14 cellular contexts compared by ENCODE assay signal in the genomic region with DNA sequence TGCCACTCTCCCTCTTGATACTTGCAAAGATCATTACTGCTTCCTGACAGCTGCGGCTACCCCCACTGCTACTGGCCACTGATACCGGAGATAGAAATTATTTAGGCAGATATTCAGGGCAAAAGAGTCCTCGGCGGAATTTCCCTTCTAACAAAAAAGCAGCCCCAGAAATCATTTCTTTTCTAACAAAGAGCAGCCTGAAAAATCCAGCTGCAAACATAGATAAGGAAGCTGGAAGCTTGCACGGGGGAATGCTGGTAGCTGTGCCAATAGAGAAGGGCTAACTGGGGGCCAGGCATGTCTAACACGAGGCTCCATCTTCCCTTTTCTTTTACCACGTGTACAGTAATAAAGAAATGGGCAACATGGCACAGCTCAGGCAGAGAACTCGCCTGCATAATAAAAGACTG. TPM values are rescaled to one million over a fixed set of nuclear protein-coding genes. Genes with fewer than 3 reads are reported as not detected.
DNase-seq lines count a peak whose midpoint lies in the region; ATAC-seq and TF ChIP-seq lines count a peak whose summit lies in the region.
"Had no signal": no experiment of that assay in that cellular context is flagged by ENCODE, and none has a peak within 500 bp of the region (broad histone marks: within the 10 kb centered on the region; RNA-seq: fewer than 3 reads in every experiment).

No MANE protein-coding gene starts in this region.

- DNase-seq in left ventricle myocardium inferior (no peak), heart left ventricle (no peak), astrocyte of the spinal cord (ENCODE audit: low read depth, low spot score) (no peak), type B pancreatic cell (ENCODE audit: extremely low spot score, unreplicated experiment) (no peak), NCI-H1694 (lab: John Stamatoyannopoulos, UW) (no peak), NOMO-1 treated with dmso at 0.1 percent for 144 hours (lab: John Stamatoyannopoulos, UW; ENCODE audit: unreplicated experiment) (no peak)
- DNase-seq: foreskin melanocyte, NCI-H1092 had no signal

- no peaks in the 10 kb centered on the region for H3K27me3 ChIP-seq in left ventricle myocardium inferior (ENCODE audit: low read depth)
- H3K27me3 ChIP-seq in heart left ventricle: no peaks in the 10 kb centered on the region
- H3K27me3 ChIP-seq in iPS-20b (ENCODE audit: insufficient read depth, low read length): no peaks in the 10 kb centered on the region
- H3K27me3 ChIP-seq: SJSA1 had no signal

- ATAC-seq in heart left ventricle (no peak), HG02884 (IDR thresholded peaks at IDR 0.05; ENCODE audit: unreplicated experiment) (no peak)

- peaks cover 33% of the 10 kb centered on the region for H3K4me1 Mint-ChIP-seq in type B pancreatic cell (ENCODE audit: unreplicated experiment)

- H3K4me3 ChIP-seq in left ventricle myocardium inferior: peak overlapping the region; percentile 50
- H3K4me3 ChIP-seq in heart left ventricle: peak overlapping the region in 4 of 12 donors; percentile 32 to 54 (median 50)
- H3K4me3 ChIP-seq in astrocyte of the spinal cord (ENCODE audit: low read depth, low read length): peak overlapping the region; percentile 38
- peak overlapping the region; percentile 80; the same call in 1 of the 2 replicates for H3K4me3 ChIP-seq in iPS-20b (ENCODE audit: low read length)
- H3K4me3 ChIP-seq: SJSA1 had no signal

- no peaks in the 10 kb centered on the region for H3K27me3 Mint-ChIP-seq in type B pancreatic cell
- H3K27me3 Mint-ChIP-seq: central memory CD8-positive, alpha-beta T cell had no signal

- peaks cover 22% of the 10 kb centered on the region for H3K36me3 Mint-ChIP-seq in type B pancreatic cell

- TF ChIP-seq POLR2A in heart left ventricle (IDR thresholded peaks at IDR 0.05): no peak

- H3K9ac ChIP-seq in iPS-20b (ENCODE audit: low read depth, low read length): peak overlapping the region; percentile 90; the same call in 1 of the 2 replicates

- TF ChIP-seq CTCF in left ventricle myocardium inferior (IDR thresholded peaks at IDR 0.05; ENCODE audit: borderline replicate concordance) (no peak), heart left ventricle (IDR thresholded peaks at IDR 0.05) (no peak), astrocyte of the spinal cord (IDR thresholded peaks at IDR 0.05; ENCODE audit: low read depth, low read length) (no peak), type B pancreatic cell (conservative IDR thresholded peaks at IDR 0.05) (no peak)

- no peaks in the 10 kb centered on the region for H3K9me3 Mint-ChIP-seq in type B pancreatic cell
- H3K9me3 Mint-ChIP-seq: activated T-helper 2 cell treated with anti-CD3 and anti-CD28 coated beads, Interferon-gamma antibody, Interleukin-2, Interleukin-4, amounts not matched to agents 10 μg/mL and 5 μg/mL and 100 μg/mL, durations not matched to agents 14 hours and 24 hours and 36 hours; central memory CD8-positive, alpha-beta T cell had no signal

- H3K9me3 ChIP-seq in left ventricle myocardium inferior (replicated peaks) (no peaks in the 10 kb centered on the region), heart left ventricle (no peaks in the 10 kb centered on the region), iPS-20b (ENCODE audit: insufficient read depth, low read depth, low read length) (no peaks in the 10 kb centered on the region; the same call in 1 of the 2 replicates)
- H3K9me3 ChIP-seq: SJSA1 had no signal

- peak overlapping the region; percentile 86 for H3K27ac Mint-ChIP-seq in type B pancreatic cell
- H3K27ac Mint-ChIP-seq: activated T-helper 2 cell treated with anti-CD3 and anti-CD28 coated beads, Interferon-gamma antibody, Interleukin-2, Interleukin-4, amounts not matched to agents 10 μg/mL and 5 μg/mL and 100 μg/mL, durations not matched to agents 14 hours and 24 hours and 36 hours had no signal

- 16 to 31% (median 24%) methylated on average over 8 of the region's 8 CpGs for WGBS in heart left ventricle, 4 donors

- H3K4me3 Mint-ChIP-seq in type B pancreatic cell: peak overlapping the region; percentile 86
- H3K4me3 Mint-ChIP-seq: central memory CD8-positive, alpha-beta T cell had no signal

- H3K4me1 ChIP-seq in left ventricle myocardium inferior (peaks cover 53% of the 10 kb centered on the region), heart left ventricle (peaks cover 0 to 48% (median 31%) of the 10 kb centered on the region in 12 donors), iPS-20b (ENCODE audit: insufficient read depth, low read length) (peaks cover 30% of the 10 kb centered on the region)

- in situ Hi-C loops in astrocyte of the spinal cord (cut with HindIII; ENCODE audit: low sequenced_read_pairs): no loop called here

- peaks cover 9% of the 10 kb centered on the region for H3K36me3 ChIP-seq in left ventricle myocardium inferior
- H3K36me3 ChIP-seq in heart left ventricle: peaks cover 0 to 23% (median 11%) of the 10 kb centered on the region in 9 donors
- H3K36me3 ChIP-seq in iPS-20b (ENCODE audit: insufficient read depth, low read depth, low read length): peaks cover 44% of the 10 kb centered on the region

- H3K27ac ChIP-seq in left ventricle myocardium inferior (replicated peaks) (no peak overlapping the region), heart left ventricle (no peak overlapping the region), iPS-20b (ENCODE audit: low read length) (no peak overlapping the region)
- H3K27ac ChIP-seq: HL-60, SJSA1 had no signal

- intact Hi-C loops in left ventricle myocardium inferior (cut with micrococcal nuclease) (loop anchor here (10.0 kb wide), 1 partner anchor 158 kb away; no protein-coding TSS in a partner anchor), heart left ventricle (cut with DNase I) (loop anchor here in 8 of 10 donors (5.0 to 10.0 kb wide), 4 partner anchors 121 to 548 kb away; no protein-coding TSS in a partner anchor)

RNA-seq across cellular contexts. Expression of gene TP53RK, which starts 6.2 kb away (rescaled TPM):
- total RNA-seq in left ventricle myocardium inferior (6.0 TPM), heart left ventricle (10 to 100 TPM in 1 of 9 donors, 1 to 10 TPM in 8; 5.1 to 10.8 (median 7.9) TPM), type B pancreatic cell (ENCODE audit: low replicate concordance) (11.4 and 13.6 TPM in 2 replicates)
- polyA plus RNA-seq in heart left ventricle: 1 to 10 TPM; 5.0 to 9.9 TPM

RNA-seq across cellular contexts. Expression of gene SLC2A10, which starts 26.4 kb away (rescaled TPM):
- total RNA-seq in left ventricle myocardium inferior: 2.8 TPM
- total RNA-seq in heart left ventricle: 1 to 10 TPM; 2.1 to 6.3 (median 3.1) TPM
- polyA plus RNA-seq in heart left ventricle: 1 to 10 TPM; 1.4 to 2.4 TPM
- total RNA-seq in type B pancreatic cell (ENCODE audit: low replicate concordance): 12.3 and 15.8 TPM in 2 replicates
- total RNA-seq: activated T-helper 2 cell treated with anti-CD3 and anti-CD28 coated beads, Interferon-gamma antibody, Interleukin-2, Interleukin-4, amounts not matched to agents 10 μg/mL and 5 μg/mL and 100 μg/mL, durations not matched to agents 14 hours and 24 hours and 36 hours had no signal

RNA-seq across cellular contexts. Expression of gene SLC13A3, which starts 31.8 kb away (rescaled TPM):
- 0.30 TPM for total RNA-seq in left ventricle myocardium inferior
- total RNA-seq in heart left ventricle: 1 to 10 TPM in 2 of 9 donors, under 1 TPM in 7; 0.13 to 2.6 (median 0.60) TPM
- under 1 TPM; 0.38 to 0.54 TPM for polyA plus RNA-seq in heart left ventricle
- 3.2 and 7.9 TPM in 2 replicates for total RNA-seq in type B pancreatic cell (ENCODE audit: low replicate concordance)
- total RNA-seq: activated T-helper 2 cell treated with anti-CD3 and anti-CD28 coated beads, Interferon-gamma antibody, Interleukin-2, Interleukin-4, amounts not matched to agents 10 μg/mL and 5 μg/mL and 100 μg/mL, durations not matched to agents 14 hours and 24 hours and 36 hours; SJSA1 had no signal
